Comparison of ENCODE assay signal across 18 cellular contexts in the genomic region with DNA sequence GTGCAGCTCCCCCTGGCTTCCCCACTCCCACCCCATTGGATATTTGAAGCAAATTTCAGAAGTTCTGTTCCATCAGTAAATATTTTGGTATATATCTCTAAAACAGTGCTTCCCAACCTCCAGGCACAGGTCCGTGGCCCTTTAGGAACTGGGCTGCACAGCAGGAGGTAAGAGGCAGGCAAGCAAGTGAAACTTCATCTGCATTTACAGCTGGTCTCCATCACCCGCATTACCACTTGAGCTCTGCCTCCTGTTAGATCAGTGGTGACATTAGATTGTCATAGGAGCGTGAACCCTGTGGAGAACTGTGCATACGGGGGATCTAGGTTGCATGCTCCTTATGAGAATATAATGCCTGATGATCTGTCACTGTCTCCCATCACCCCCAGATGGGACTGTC. TPM values are rescaled to one million over a fixed set of nuclear protein-coding genes. Genes with fewer than 3 reads are reported as not detected.
DNase-seq lines count a peak whose midpoint lies in the region; ATAC-seq and TF ChIP-seq lines count a peak whose summit lies in the region.
"Had no signal": no experiment of that assay in that cellular context is flagged by ENCODE, and none has a peak within 500 bp of the region (broad histone marks: within the 10 kb centered on the region; RNA-seq: fewer than 3 reads in every experiment).

No MANE protein-coding gene starts in this region.

- H3K79me1 ChIP-seq in mesendoderm (ENCODE audit: low read length) = no peaks in the 10 kb centered on the region

- TF ChIP-seq POLR2A in sigmoid colon (IDR thresholded peaks at IDR 0.05) = no peak

- H3K4me3 ChIP-seq in right cardiac atrium (ENCODE audit: low read length) = no peak overlapping the region
- no peak overlapping the region for H3K4me3 ChIP-seq in endodermal cell (ENCODE audit: low read length)
- H3K4me3 ChIP-seq in mesendoderm (ENCODE audit: low read length) = no peak overlapping the region
- no peak overlapping the region for H3K4me3 ChIP-seq in HAP-1
- no peak overlapping the region for H3K4me3 ChIP-seq in sigmoid colon
- H3K4me3 ChIP-seq: BLaER1 treated with 17β-estradiol and CSF1 and Interleukin-3, amounts not matched to agents 10 nM and 100 nM had no signal

- no peaks in the 10 kb centered on the region for H3K27me3 Mint-ChIP-seq in endodermal cell (ENCODE audit: insufficient read depth)
- H3K27me3 Mint-ChIP-seq: CD4-positive, CD25-positive, alpha-beta regulatory T cell had no signal

- H3K27ac ChIP-seq in right cardiac atrium (ENCODE audit: low read length) = no peak overlapping the region
- no peak overlapping the region for H3K27ac ChIP-seq in endodermal cell (ENCODE audit: low read depth, low read length)
- H3K27ac ChIP-seq in mesendoderm (ENCODE audit: low read depth, low read length) = no peak overlapping the region
- H3K27ac ChIP-seq in sigmoid colon = no peak overlapping the region
- H3K27ac ChIP-seq: BLaER1 treated with 17β-estradiol and CSF1 and Interleukin-3, amounts not matched to agents 10 nM and 100 nM had no signal

- TF ChIP-seq EP300 in sigmoid colon (IDR thresholded peaks at IDR 0.05) = no peak

- no peak overlapping the region for H3K4ac ChIP-seq in mesendoderm (ENCODE audit: low read depth, low read length)

- no peak overlapping the region for H3K9ac ChIP-seq in endodermal cell (ENCODE audit: extremely low read depth, low read length, poor library complexity, severe bottlenecking)
- H3K9ac ChIP-seq in mesendoderm (ENCODE audit: low read length) = no peak overlapping the region
- H3K9ac ChIP-seq: BLaER1 treated with 17β-estradiol and CSF1 and Interleukin-3, amounts not matched to agents 10 nM and 100 nM had no signal

- no peak for DNase-seq in left ventricle myocardium superior
- no peak for DNase-seq in right cardiac atrium
- DNase-seq in NCI-H510A (lab: John Stamatoyannopoulos, UW) = peak; percentile 17
- peak; percentile 66 for DNase-seq in endodermal cell
- DNase-seq in mesendoderm = peak; percentile 34
- DNase-seq in HAP-1 (ENCODE audit: low spot score in 2 of 2) = no peak
- no peak for DNase-seq in sigmoid colon
- DNase-seq: 8988T; ACHN; CD4-positive, CD25-positive, alpha-beta regulatory T cell; COR-L47; DMS153; DMS79 treated with DMSO at 0.1 percent for 48 hours; EL; GDM1 had no signal

- no peak overlapping the region for H3K27ac Mint-ChIP-seq in endodermal cell

- no peak overlapping the region for H3K4me2 ChIP-seq in mesendoderm (ENCODE audit: low read length)
- H3K4me2 ChIP-seq: BLaER1 treated with 17β-estradiol and CSF1 and Interleukin-3, amounts not matched to agents 10 nM and 100 nM had no signal

- WGBS in right cardiac atrium = 86% methylated on average over 4 of the region's 4 CpGs
- WGBS in endodermal cell (ENCODE audit: insufficient coverage in 1 of 2, insufficient read length in 1 of 2), 2 experiments = 86 to 95% methylated on average over 4 of the region's 4 CpGs
- WGBS in mesendoderm (ENCODE audit: extremely low coverage, insufficient coverage, low lambda C conversion rate) = no CpG with 5 or more reads among the region's 4 CpGs
- 95 to 97% methylated on average over 4 of the region's 4 CpGs for WGBS in sigmoid colon, 2 donors

- H3K18ac ChIP-seq in mesendoderm (ENCODE audit: low read length) = no peak overlapping the region

- no peak overlapping the region for H3K4me3 Mint-ChIP-seq in endodermal cell
- H3K4me3 Mint-ChIP-seq: CD4-positive, CD25-positive, alpha-beta regulatory T cell had no signal

- ATAC-seq in left ventricle myocardium superior = peak; percentile 8
- ATAC-seq in right cardiac atrium = no peak
- no peak for ATAC-seq in HG02884 (IDR thresholded peaks at IDR 0.05; ENCODE audit: unreplicated experiment)
- ATAC-seq: HepG2 had no signal

- peaks cover 7% of the 10 kb centered on the region for H3K4me1 Mint-ChIP-seq in endodermal cell

- intact Hi-C loops in left ventricle myocardium superior (cut with micrococcal nuclease) = no loop called here
- intact Hi-C loops in right cardiac atrium (cut with DNase I) = no loop called here
- intact Hi-C loops in sigmoid colon (cut with DNase I) = no loop called here

- TF ChIP-seq CTCF in endodermal cell (conservative IDR thresholded peaks at IDR 0.05) (no peak), sigmoid colon (IDR thresholded peaks at IDR 0.05) (no peak)

- H3K4me1 ChIP-seq in right cardiac atrium (ENCODE audit: control insufficient read depth, insufficient read depth, low read length) (peaks cover 2% of the 10 kb centered on the region), endodermal cell (ENCODE audit: control insufficient read depth, insufficient read depth, low read length) (no peaks in the 10 kb centered on the region), mesendoderm (ENCODE audit: control insufficient read depth, low read depth, low read length) (no peaks in the 10 kb centered on the region), HAP-1 (no peaks in the 10 kb centered on the region), sigmoid colon (peaks cover 0 to 3% (median 0%) of the 10 kb centered on the region in 4 donors)
- H3K4me1 ChIP-seq: BLaER1 treated with 17β-estradiol and CSF1 and Interleukin-3, amounts not matched to agents 10 nM and 100 nM had no signal

- no peaks in the 10 kb centered on the region for H3K79me2 ChIP-seq in mesendoderm (ENCODE audit: control insufficient read depth, insufficient read depth, low read length)

- H3K27me3 ChIP-seq in right cardiac atrium (ENCODE audit: control insufficient read depth, insufficient read depth) = no peaks in the 10 kb centered on the region
- no peaks in the 10 kb centered on the region for H3K27me3 ChIP-seq in endodermal cell (ENCODE audit: control insufficient read depth, insufficient read depth, low read length, poor library complexity, severe bottlenecking)
- H3K27me3 ChIP-seq in mesendoderm (ENCODE audit: insufficient read depth, low read length, poor library complexity) = no peaks in the 10 kb centered on the region
- H3K27me3 ChIP-seq in HAP-1 (ENCODE audit: low read depth) = no peaks in the 10 kb centered on the region
- no peaks in the 10 kb centered on the region for H3K27me3 ChIP-seq in sigmoid colon
- H3K27me3 ChIP-seq: BLaER1 treated with 17β-estradiol and CSF1 and Interleukin-3, amounts not matched to agents 10 nM and 100 nM had no signal

- H3K56ac ChIP-seq in mesendoderm (ENCODE audit: low read length) = no peak overlapping the region

- H3K36me3 Mint-ChIP-seq in endodermal cell (ENCODE audit: low read depth) = peaks cover 3% of the 10 kb centered on the region

- H2BK5ac ChIP-seq in mesendoderm (ENCODE audit: low read length) = no peak overlapping the region

- no peaks in the 10 kb centered on the region for H3K9me3 Mint-ChIP-seq in endodermal cell
- H3K9me3 Mint-ChIP-seq: CD4-positive, CD25-positive, alpha-beta regulatory T cell had no signal

- H3K9me3 ChIP-seq in right cardiac atrium (ENCODE audit: control insufficient read depth, low read length) (no peaks in the 10 kb centered on the region), endodermal cell (ENCODE audit: control insufficient read depth, low read length) (no peaks in the 10 kb centered on the region), HAP-1 (no peaks in the 10 kb centered on the region), sigmoid colon (no peaks in the 10 kb centered on the region)
- H3K9me3 ChIP-seq: BLaER1 treated with 17β-estradiol and CSF1 and Interleukin-3, amounts not matched to agents 10 nM and 100 nM had no signal

- no peak overlapping the region for H4K5ac ChIP-seq in mesendoderm (ENCODE audit: low read length)

- H4K8ac ChIP-seq in mesendoderm (ENCODE audit: low read depth, low read length) = no peak overlapping the region

- H2BK15ac ChIP-seq in mesendoderm (replicated peaks; ENCODE audit: low read depth) = no peak overlapping the region

- in situ Hi-C loops in HAP-1 (cut with MboI; ENCODE audit: low sequenced_read_pairs) = no loop called here

- H3K36me3 ChIP-seq in endodermal cell (ENCODE audit: control insufficient read depth, insufficient read depth, low read length) (peaks cover 21% of the 10 kb centered on the region), mesendoderm (ENCODE audit: control insufficient read depth, insufficient read depth, low read length) (no peaks in the 10 kb centered on the region), HAP-1 (replicated peaks) (peaks cover 7% of the 10 kb centered on the region; the same call in 1 of the 2 replicates), sigmoid colon (peaks cover 0 to 13% (median 2%) of the 10 kb centered on the region in 4 donors)

- no peak overlapping the region for H2BK120ac ChIP-seq in mesendoderm (ENCODE audit: low read depth, low read length)

- H2AK5ac ChIP-seq in mesendoderm (ENCODE audit: low read length) = no peak overlapping the region

- H3K23ac ChIP-seq in mesendoderm (ENCODE audit: low read length) = no peak overlapping the region

RNA-seq across cellular contexts. Expression of a gene that starts 28.6 kb away (rescaled TPM):
- 193 TPM for total RNA-seq in left ventricle myocardium superior
- 100 to 1,000 TPM; 147 to 167 (median 160) TPM for total RNA-seq in right cardiac atrium
- polyA plus RNA-seq in right cardiac atrium = 59.1 TPM
- total RNA-seq in endodermal cell = 10 to 100 TPM; 57.0 to 79.6 TPM
- polyA plus RNA-seq in endodermal cell (2013, experiment 1 of 2) = 43.6 TPM
- 47.7 TPM for polyA plus RNA-seq in endodermal cell (2013, experiment 2 of 2)
- polyA plus RNA-seq in mesendoderm (2013, experiment 1 of 2) = 35.5 TPM
- polyA plus RNA-seq in mesendoderm (2013, experiment 2 of 2) = 37.2 TPM
- total RNA-seq in sigmoid colon = 10 to 100 TPM; 73.7 to 84.5 (median 80.0) TPM
- polyA plus RNA-seq in sigmoid colon = 10 to 100 TPM; 31.8 to 55.5 (median 41.4) TPM

Comparison
In these comparisons a context has a peak if more than half of its experiments do, and no peak if none do; other contexts are left out.
1. DNase-seq: peak in NCI-H510A (single experiment), endodermal cell (single experiment) and mesendoderm (single experiment); none in left ventricle myocardium superior (single experiment), right cardiac atrium (0 of 3), HAP-1 (0 of 2) and sigmoid colon (single experiment).